16 cellular contexts compared by ENCODE assay signal in the genomic region with DNA sequence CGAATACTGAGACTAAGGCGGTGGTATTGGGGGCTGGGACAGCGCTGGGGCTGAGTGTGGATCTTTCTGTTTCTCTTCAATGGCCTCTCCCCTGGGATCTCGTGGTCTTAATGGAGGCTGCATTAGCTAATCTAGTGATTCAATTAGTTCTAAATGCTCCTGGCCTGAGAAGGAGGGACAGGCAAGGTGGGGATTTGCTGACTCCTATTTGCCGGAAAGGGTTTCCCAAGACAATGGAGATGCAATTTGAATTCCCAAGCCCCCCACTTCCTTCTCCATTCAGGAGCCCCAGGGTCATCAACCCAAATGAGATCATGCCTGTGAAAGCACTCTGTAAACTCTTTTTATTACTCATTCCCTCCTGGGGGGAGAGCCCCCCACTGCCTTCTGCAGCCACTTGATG.
"Had no signal": no experiment of that assay in that cellular context is flagged by ENCODE, and none has a peak within 500 bp of the region (broad histone marks: within the 10 kb centered on the region; RNA-seq: fewer than 3 reads in every experiment).

No MANE protein-coding gene starts in this region.

- H3K27me3 ChIP-seq: brain microvascular endothelial cell, testis, upper lobe of right lung had no signal

- H3K36me3 ChIP-seq: brain microvascular endothelial cell, stomach, upper lobe of right lung had no signal

- H3K4me1 Mint-ChIP-seq: activated naive CD8-positive, alpha-beta T cell treated with anti-CD3 and anti-CD28 coated beads, Interleukin-2, amount 10 ng/mL, durations not matched to agents 7 days and 5 days had no signal

- H3K27me3 Mint-ChIP-seq: activated naive CD8-positive, alpha-beta T cell treated with anti-CD3 and anti-CD28 coated beads, Interleukin-2, amount 10 ng/mL, durations not matched to agents 7 days and 5 days had no signal

- H3K36me3 Mint-ChIP-seq: activated naive CD8-positive, alpha-beta T cell treated with anti-CD3 and anti-CD28 coated beads, Interleukin-2, amount 10 ng/mL, durations not matched to agents 7 days and 5 days had no signal

- H3K4me3 ChIP-seq: lung, stomach, testis, upper lobe of right lung had no signal

- H3K4me1 ChIP-seq: stomach, testis, upper lobe of right lung had no signal

- H3K27ac ChIP-seq: brain microvascular endothelial cell, stomach, testis, upper lobe of right lung had no signal

- DNase-seq: activated naive CD4-positive, alpha-beta T cell; activated naive CD8-positive, alpha-beta T cell treated with anti-CD3 and anti-CD28 coated beads, Interleukin-2, amount 10 ng/mL, durations not matched to agents 7 days and 5 days; brain microvascular endothelial cell; cortex of kidney; effector CD4-positive, alpha-beta T cell; foreskin fibroblast; hypothalamus; islet precursor cell; midbrain; stimulated activated CD4-positive, alpha-beta T cell treated with anti-CD3 and anti-CD28 coated beads, Interleukin-1b, Interleukin-23, amount 100 ng/mL, for 48 hours; stomach; testis; upper lobe of right lung had no signal

- H3K4me3 Mint-ChIP-seq: activated naive CD8-positive, alpha-beta T cell treated with anti-CD3 and anti-CD28 coated beads, Interleukin-2, amount 10 ng/mL, durations not matched to agents 7 days and 5 days; activated T-helper 1 cell treated with anti-CD3 and anti-CD28 coated beads, Interleukin-12 subunit alpha, Interleukin-12 subunit beta, Interleukin-2, Interleukin-4 antibody, amounts not matched to agents 30 ng/mL and 10 ng/mL and 1 ng/mL, durations not matched to agents 14 hours and 24 hours and 36 hours had no signal

- H3K9me3 ChIP-seq: stomach, testis, upper lobe of right lung had no signal

- H3K27ac Mint-ChIP-seq: activated naive CD8-positive, alpha-beta T cell treated with anti-CD3 and anti-CD28 coated beads, Interleukin-2, amount 10 ng/mL, durations not matched to agents 7 days and 5 days; activated T-helper 1 cell treated with anti-CD3 and anti-CD28 coated beads, Interleukin-12 subunit alpha, Interleukin-12 subunit beta, Interleukin-2, Interleukin-4 antibody, amounts not matched to agents 30 ng/mL and 10 ng/mL and 1 ng/mL, durations not matched to agents 14 hours and 24 hours and 36 hours had no signal

- ATAC-seq: activated CD4-positive, CD25-positive, alpha-beta regulatory T cell treated with anti-CD3 and anti-CD28 coated beads, Interleukin-2, amount 50 U/mL, for 24 hours; upper lobe of right lung had no signal

- H3K9me3 Mint-ChIP-seq: activated naive CD8-positive, alpha-beta T cell treated with anti-CD3 and anti-CD28 coated beads, Interleukin-2, amount 10 ng/mL, durations not matched to agents 7 days and 5 days; activated T-helper 1 cell treated with anti-CD3 and anti-CD28 coated beads, Interleukin-12 subunit alpha, Interleukin-12 subunit beta, Interleukin-2, Interleukin-4 antibody, amounts not matched to agents 30 ng/mL and 10 ng/mL and 1 ng/mL, durations not matched to agents 14 hours and 24 hours and 36 hours had no signal
